In genomic region chr19:33311326-33311682, GRCh38 we compare ENCODE assay signal across 1 cellular context.
TF ChIP-seq lines count a peak whose summit lies in the region.

No MANE protein-coding gene starts in this region.

TF ChIP-seq in SK-N-SH treated with all-trans-retinoic acid at 6 μM for 48 hours, 23 proteins besides CTCF, POLR2A, EP300 and RAD21 (continued from another document):
- TF ChIP-seq ESRRG (CRISPR knock-in tag; IDR thresholded peaks at IDR 0.05): no peak
- TF ChIP-seq ZFP30 (CRISPR knock-in tag; IDR thresholded peaks at IDR 0.05): no peak
- no peak for TF ChIP-seq TCF4 (CRISPR knock-in tag; IDR thresholded peaks at IDR 0.05; ENCODE audit: borderline replicate concordance)
- no peak for TF ChIP-seq ISL1 (CRISPR knock-in tag; IDR thresholded peaks at IDR 0.05)
- TF ChIP-seq ARNTL (CRISPR knock-in tag; IDR thresholded peaks at IDR 0.05; ENCODE audit: borderline replicate concordance, low read depth): no peak
- TF ChIP-seq ZNF70 (CRISPR knock-in tag; IDR thresholded peaks at IDR 0.05): no peak
TF ChIP-seq in SK-N-SH treated with all-trans-retinoic acid at 6 μM for 48 hours: peak in this region for 0.
